1 cellular context compared by ENCODE assay signal in the genomic region with DNA sequence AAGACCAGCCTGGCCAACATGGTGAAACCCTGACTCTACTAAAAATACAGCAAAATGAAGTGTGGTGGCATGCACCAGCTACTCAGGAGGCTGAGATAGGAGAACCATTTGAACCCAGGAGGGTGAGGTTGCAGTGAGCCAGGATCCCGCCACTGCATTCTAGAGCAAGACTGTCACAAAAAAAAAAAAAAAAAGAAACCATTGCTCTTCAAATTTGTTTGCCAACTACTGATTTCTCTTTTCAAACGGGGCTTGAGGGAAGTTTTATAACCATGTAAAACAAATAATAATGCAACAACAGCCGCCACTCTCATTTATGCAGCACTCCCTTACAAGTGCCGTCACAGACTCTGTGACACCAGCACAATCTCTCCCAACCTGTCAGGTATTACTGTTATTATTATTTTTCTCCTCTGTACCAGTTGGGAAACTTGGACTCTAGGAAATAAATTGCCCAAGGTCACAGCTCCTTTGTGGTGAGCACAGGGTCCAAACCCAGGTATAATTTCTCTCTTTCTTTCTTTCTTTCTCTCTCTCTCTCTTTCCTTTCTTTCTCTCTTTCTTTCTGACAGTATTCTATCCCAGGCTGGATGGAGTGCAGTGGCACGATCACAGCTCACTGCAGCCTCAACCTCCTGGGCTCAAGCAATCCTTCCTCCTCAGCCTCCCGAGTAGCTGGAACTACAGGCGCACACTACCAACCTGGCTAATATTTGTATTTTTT.
TF ChIP-seq lines count a peak whose summit lies in the region.

No MANE protein-coding gene starts in this region.

TF ChIP-seq in WTC11, 78 proteins besides CTCF, POLR2A, EP300 and RAD21 (continued from another document):
- TF ChIP-seq, protein P1, sequence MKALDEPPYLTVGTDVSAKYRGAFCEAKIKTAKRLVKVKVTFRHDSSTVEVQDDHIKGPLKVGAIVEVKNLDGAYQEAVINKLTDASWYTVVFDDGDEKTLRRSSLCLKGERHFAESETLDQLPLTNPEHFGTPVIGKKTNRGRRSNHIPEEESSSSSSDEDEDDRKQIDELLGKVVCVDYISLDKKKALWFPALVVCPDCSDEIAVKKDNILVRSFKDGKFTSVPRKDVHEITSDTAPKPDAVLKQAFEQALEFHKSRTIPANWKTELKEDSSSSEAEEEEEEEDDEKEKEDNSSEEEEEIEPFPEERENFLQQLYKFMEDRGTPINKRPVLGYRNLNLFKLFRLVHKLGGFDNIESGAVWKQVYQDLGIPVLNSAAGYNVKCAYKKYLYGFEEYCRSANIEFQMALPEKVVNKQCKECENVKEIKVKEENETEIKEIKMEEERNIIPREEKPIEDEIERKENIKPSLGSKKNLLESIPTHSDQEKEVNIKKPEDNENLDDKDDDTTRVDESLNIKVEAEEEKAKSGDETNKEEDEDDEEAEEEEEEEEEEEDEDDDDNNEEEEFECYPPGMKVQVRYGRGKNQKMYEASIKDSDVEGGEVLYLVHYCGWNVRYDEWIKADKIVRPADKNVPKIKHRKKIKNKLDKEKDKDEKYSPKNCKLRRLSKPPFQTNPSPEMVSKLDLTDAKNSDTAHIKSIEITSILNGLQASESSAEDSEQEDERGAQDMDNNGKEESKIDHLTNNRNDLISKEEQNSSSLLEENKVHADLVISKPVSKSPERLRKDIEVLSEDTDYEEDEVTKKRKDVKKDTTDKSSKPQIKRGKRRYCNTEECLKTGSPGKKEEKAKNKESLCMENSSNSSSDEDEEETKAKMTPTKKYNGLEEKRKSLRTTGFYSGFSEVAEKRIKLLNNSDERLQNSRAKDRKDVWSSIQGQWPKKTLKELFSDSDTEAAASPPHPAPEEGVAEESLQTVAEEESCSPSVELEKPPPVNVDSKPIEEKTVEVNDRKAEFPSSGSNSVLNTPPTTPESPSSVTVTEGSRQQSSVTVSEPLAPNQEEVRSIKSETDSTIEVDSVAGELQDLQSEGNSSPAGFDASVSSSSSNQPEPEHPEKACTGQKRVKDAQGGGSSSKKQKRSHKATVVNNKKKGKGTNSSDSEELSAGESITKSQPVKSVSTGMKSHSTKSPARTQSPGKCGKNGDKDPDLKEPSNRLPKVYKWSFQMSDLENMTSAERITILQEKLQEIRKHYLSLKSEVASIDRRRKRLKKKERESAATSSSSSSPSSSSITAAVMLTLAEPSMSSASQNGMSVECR (CRISPR knock-in tag; IDR thresholded peaks at IDR 0.05; ENCODE audit: borderline replicate concordance) = no peak
